ENCODE assay signal across 8 cellular contexts in genomic region chr14:76352639-76353281, GRCh38. TPM values are rescaled to one million over a fixed set of nuclear protein-coding genes. Genes with fewer than 3 reads are reported as not detected.
A peak's percentile ranks its signal among the peaks of the same experiment; 100 is the strongest.
DNase-seq lines count a peak whose midpoint lies in the region; ATAC-seq and TF ChIP-seq lines count a peak whose summit lies in the region.

No MANE protein-coding gene starts in this region.

- CTCF ChIA-PET in activated CD8-positive, alpha-beta T cell treated with anti-CD3 and anti-CD28 coated beads for 36 hours (lab: Charles Lee): interaction anchor here (0.6 to 7.6 kb wide), 25 partner anchors 9 to 644 kb away, joined by 3 to 108 read pairs (median 3); no protein-coding TSS in a partner anchor

- DNase-seq in AG09309 (ENCODE audit: low read depth) (no peak), GM19240 (ENCODE audit: insufficient read length, low spot score) (peak; percentile 63), NCI-H460 (ENCODE audit: extremely low read depth, low read depth) (peak; percentile 36), endothelial cell (ENCODE audit: low spot score) (peak; percentile 89), myocyte (ENCODE audit: low read depth) (peak; percentile 42)
- DNase-seq in activated CD8-positive, alpha-beta T cell treated with anti-CD3 and anti-CD28 coated beads for 36 hours: peak; percentile 72
- DNase-seq in stimulated activated naive CD8-positive, alpha-beta T cell treated with anti-CD3 and anti-CD28 coated beads, Interleukin-15, amount 100 ng/mL, for 72 hours: peak; percentile 59 to 67

- peak overlapping the region; percentile 32 for H3K4me3 ChIP-seq in AG09309 (ENCODE audit: control insufficient read depth, low read depth, low read length)

- H3K36me3 Mint-ChIP-seq in activated CD8-positive, alpha-beta T cell treated with anti-CD3 and anti-CD28 coated beads for 36 hours (ENCODE audit: low read depth): no peaks in the 10 kb centered on the region
- no peaks in the 10 kb centered on the region for H3K36me3 Mint-ChIP-seq in endothelial cell (ENCODE audit: low read depth, unreplicated experiment)

- peak; percentile 86 for ATAC-seq in activated CD8-positive, alpha-beta T cell treated with anti-CD3 and anti-CD28 coated beads for 36 hours
- peak; percentile 82 for ATAC-seq in stimulated activated naive CD8-positive, alpha-beta T cell treated with anti-CD3 and anti-CD28 coated beads, Interleukin-15, amount 100 ng/mL, for 72 hours
- no peak for ATAC-seq in GM21423 (IDR thresholded peaks at IDR 0.05; ENCODE audit: unreplicated experiment)

- POLR2A ChIA-PET in activated CD8-positive, alpha-beta T cell treated with anti-CD3 and anti-CD28 coated beads for 36 hours (lab: Charles Lee): interaction anchor here (0.8 kb wide), 1 partner anchor 37 kb away, joined by 3 read pairs; no protein-coding TSS in a partner anchor

- no peaks in the 10 kb centered on the region for H3K4me1 Mint-ChIP-seq in activated CD8-positive, alpha-beta T cell treated with anti-CD3 and anti-CD28 coated beads for 36 hours (ENCODE audit: low read depth)
- peaks cover 15% of the 10 kb centered on the region for H3K4me1 Mint-ChIP-seq in endothelial cell (ENCODE audit: unreplicated experiment)
- peaks cover 11% of the 10 kb centered on the region for H3K4me1 Mint-ChIP-seq in stimulated activated naive CD8-positive, alpha-beta T cell treated with anti-CD3 and anti-CD28 coated beads, Interleukin-15, amount 100 ng/mL, for 72 hours

- no peak overlapping the region for H3K27ac Mint-ChIP-seq in activated CD8-positive, alpha-beta T cell treated with anti-CD3 and anti-CD28 coated beads for 36 hours
- H3K27ac Mint-ChIP-seq in endothelial cell (ENCODE audit: unreplicated experiment): no peak overlapping the region
- H3K27ac Mint-ChIP-seq in stimulated activated naive CD8-positive, alpha-beta T cell treated with anti-CD3 and anti-CD28 coated beads, Interleukin-15, amount 100 ng/mL, for 72 hours: no peak overlapping the region

- no peak overlapping the region for H3K4me3 Mint-ChIP-seq in activated CD8-positive, alpha-beta T cell treated with anti-CD3 and anti-CD28 coated beads for 36 hours
- H3K4me3 Mint-ChIP-seq in endothelial cell (ENCODE audit: unreplicated experiment): no peak overlapping the region
- H3K4me3 Mint-ChIP-seq in stimulated activated naive CD8-positive, alpha-beta T cell treated with anti-CD3 and anti-CD28 coated beads, Interleukin-15, amount 100 ng/mL, for 72 hours: peak overlapping the region in 1 of 2 donors; percentile 42

- intact Hi-C loops in activated CD8-positive, alpha-beta T cell treated with anti-CD3 and anti-CD28 coated beads for 36 hours (cut with micrococcal nuclease): loop anchor here (2.0 kb wide), 1 partner anchor 302 kb away; no protein-coding TSS in a partner anchor

- no peaks in the 10 kb centered on the region for H3K9me3 Mint-ChIP-seq in activated CD8-positive, alpha-beta T cell treated with anti-CD3 and anti-CD28 coated beads for 36 hours
- H3K9me3 Mint-ChIP-seq in endothelial cell (ENCODE audit: unreplicated experiment): no peaks in the 10 kb centered on the region
- H3K9me3 Mint-ChIP-seq in stimulated activated naive CD8-positive, alpha-beta T cell treated with anti-CD3 and anti-CD28 coated beads, Interleukin-15, amount 100 ng/mL, for 72 hours: no peaks in the 10 kb centered on the region

- peaks cover 17% of the 10 kb centered on the region for H3K27me3 Mint-ChIP-seq in activated CD8-positive, alpha-beta T cell treated with anti-CD3 and anti-CD28 coated beads for 36 hours
- peaks cover 6% of the 10 kb centered on the region for H3K27me3 Mint-ChIP-seq in endothelial cell (ENCODE audit: unreplicated experiment)
- peaks cover 62% of the 10 kb centered on the region for H3K27me3 Mint-ChIP-seq in stimulated activated naive CD8-positive, alpha-beta T cell treated with anti-CD3 and anti-CD28 coated beads, Interleukin-15, amount 100 ng/mL, for 72 hours

- TF ChIP-seq CTCF in AG09309 (IDR thresholded peaks at IDR 0.05; ENCODE audit: control insufficient read depth, insufficient read depth, low read depth, low read length, missing control alignments) (peak; percentile 73), endothelial cell (IDR thresholded peaks at IDR 0.05; ENCODE audit: unreplicated experiment) (peak; percentile 73)
- peak; percentile 92 for TF ChIP-seq CTCF in activated CD8-positive, alpha-beta T cell treated with anti-CD3 and anti-CD28 coated beads for 36 hours (IDR thresholded peaks at IDR 0.05)

RNA-seq across cellular contexts. Expression of gene ESRRB, which starts 23.2 kb away (rescaled TPM):
- 0.25 TPM in 1 of 2 replicates, not detected in the other for total RNA-seq in NCI-H460 (2014; rRNA removed; shearing (Covaris generic))
- polyA plus RNA-seq in NCI-H460 (2014; cell fraction: nucleus; rRNA removed): 0.19 and 1.8 TPM in 2 replicates
- total RNA-seq in activated CD8-positive, alpha-beta T cell treated with anti-CD3 and anti-CD28 coated beads for 36 hours: under 1 TPM; 0.18 to 0.27 TPM
- total RNA-seq in endothelial cell (ENCODE audit: unreplicated experiment) (0.08 TPM), myocyte (not detected in 2 replicates)
- 0.03 TPM for polyA plus RNA-seq in myocyte (2012)
